9 cellular contexts compared by ENCODE assay signal in the genomic region with DNA sequence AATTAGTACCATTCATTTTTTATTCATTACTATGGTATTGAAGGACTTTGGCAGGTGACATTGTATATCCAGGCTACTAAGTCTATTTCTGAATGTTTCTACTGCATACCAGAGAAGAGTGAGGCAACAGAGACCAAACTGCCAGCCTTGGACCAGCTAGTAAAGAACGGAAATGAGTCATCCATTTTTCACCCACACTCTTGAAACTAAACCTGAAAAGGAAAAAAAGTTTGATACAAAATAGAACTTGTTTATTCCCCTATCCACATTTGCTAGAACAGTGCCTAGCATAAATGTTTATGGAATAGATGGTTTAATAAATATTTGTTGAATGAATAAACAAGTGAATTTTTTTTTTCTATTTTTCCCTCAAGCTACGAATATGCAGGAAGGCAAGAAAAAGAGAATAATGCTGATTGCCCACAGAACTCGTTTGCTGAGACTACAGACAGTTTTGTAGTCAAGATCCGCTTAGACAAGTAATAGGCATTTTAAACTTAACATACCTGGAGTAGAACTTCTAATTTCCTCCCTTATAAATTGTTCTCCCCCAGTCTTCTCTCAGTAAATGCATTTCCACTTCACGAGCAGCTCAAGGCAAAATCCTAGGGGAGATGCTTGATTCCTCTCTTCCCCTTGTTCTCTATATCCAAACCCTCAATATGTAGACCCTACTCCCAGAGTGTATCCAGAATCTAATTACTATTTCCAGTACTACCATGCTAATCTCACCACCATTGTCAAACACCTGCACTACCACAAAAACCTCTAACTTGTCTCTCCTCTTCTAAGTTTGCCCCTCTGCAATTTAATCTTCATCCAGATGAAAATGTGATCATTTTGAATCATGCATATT.
DNase-seq lines count a peak whose midpoint lies in the region; ATAC-seq and TF ChIP-seq lines count a peak whose summit lies in the region.
"Had no signal": no experiment of that assay in that cellular context is flagged by ENCODE, and none has a peak within 500 bp of the region (broad histone marks: within the 10 kb centered on the region; RNA-seq: fewer than 3 reads in every experiment).

No MANE protein-coding gene starts in this region.

- ATAC-seq in HG02798 (IDR thresholded peaks at IDR 0.05; ENCODE audit: poor library complexity, unreplicated experiment): peak; percentile 81
- ATAC-seq in stimulated activated effector memory CD8-positive, alpha-beta T cell treated with anti-CD3 and anti-CD28 coated beads, Interleukin-12 subunit alpha, Interleukin-12 subunit beta, amount 100 ng/mL, for 72 hours: peak; percentile 84

- peak overlapping the region in 1 of 2 donors; percentile 49 for H3K27ac ChIP-seq in right atrium auricular region
- H3K27ac ChIP-seq: 22Rv1 had no signal

- H3K4me3 Mint-ChIP-seq in stimulated activated effector memory CD8-positive, alpha-beta T cell treated with anti-CD3 and anti-CD28 coated beads, Interleukin-12 subunit alpha, Interleukin-12 subunit beta, amount 100 ng/mL, for 72 hours: peak overlapping the region; percentile 47

- no peaks in the 10 kb centered on the region for H3K36me3 ChIP-seq in right atrium auricular region

- H3K9me3 Mint-ChIP-seq in stimulated activated effector memory CD8-positive, alpha-beta T cell treated with anti-CD3 and anti-CD28 coated beads, Interleukin-12 subunit alpha, Interleukin-12 subunit beta, amount 100 ng/mL, for 72 hours: no peaks in the 10 kb centered on the region

- peak overlapping the region; percentile 41 for H3K27ac Mint-ChIP-seq in stimulated activated effector memory CD8-positive, alpha-beta T cell treated with anti-CD3 and anti-CD28 coated beads, Interleukin-12 subunit alpha, Interleukin-12 subunit beta, amount 100 ng/mL, for 72 hours

- no peak overlapping the region for H3K4me3 ChIP-seq in right atrium auricular region

- peak; percentile 36 for DNase-seq in NK-92 treated with Interleukin-12 subunit alpha and Interleukin-12 subunit beta, amount 100 ng/mL, for 24 hours (lab: John Stamatoyannopoulos, UW)
- DNase-seq in NK-92 (lab: John Stamatoyannopoulos, UW; ENCODE audit: unreplicated experiment) (no peak), NOMO-1 (lab: John Stamatoyannopoulos, UW; ENCODE audit: unreplicated experiment in 2 of 2) (peak; percentile 62 to 93), right atrium auricular region (ENCODE audit: low spot score) (peak; percentile 61), NCI-H510A treated with DMSO at 0.1 percent for 48 hours (lab: John Stamatoyannopoulos, UW) (no peak)
- DNase-seq in activated effector memory CD4-positive, alpha-beta T cell treated with anti-CD3 and anti-CD28 coated beads, Interleukin-2, amount 50 U/mL, for 16 hours: peak; percentile 67
- DNase-seq in stimulated activated effector memory CD8-positive, alpha-beta T cell treated with anti-CD3 and anti-CD28 coated beads, Interleukin-12 subunit alpha, Interleukin-12 subunit beta, amount 100 ng/mL, for 72 hours (ENCODE audit: low spot score in 2 of 2): no peak

- no peaks in the 10 kb centered on the region for H3K9me3 ChIP-seq in right atrium auricular region

- peaks cover 0 to 11% of the 10 kb centered on the region in 2 donors for H3K4me1 ChIP-seq in right atrium auricular region

- H3K27me3 ChIP-seq in right atrium auricular region: no peaks in the 10 kb centered on the region

- peaks cover 51% of the 10 kb centered on the region for H3K4me1 Mint-ChIP-seq in stimulated activated effector memory CD8-positive, alpha-beta T cell treated with anti-CD3 and anti-CD28 coated beads, Interleukin-12 subunit alpha, Interleukin-12 subunit beta, amount 100 ng/mL, for 72 hours

- TF ChIP-seq CTCF in right atrium auricular region (IDR thresholded peaks at IDR 0.05): no peak

- no peaks in the 10 kb centered on the region for H3K36me3 Mint-ChIP-seq in stimulated activated effector memory CD8-positive, alpha-beta T cell treated with anti-CD3 and anti-CD28 coated beads, Interleukin-12 subunit alpha, Interleukin-12 subunit beta, amount 100 ng/mL, for 72 hours

Comparison
In these comparisons a context has a peak if more than half of its experiments do, and no peak if none do; other contexts are left out.
1. DNase-seq: peak in NK-92 treated with Interleukin-12 subunit alpha and Interleukin-12 subunit beta, amount 100 ng/mL, for 24 hours (single experiment), NOMO-1 (2 of 2), activated effector memory CD4-positive, alpha-beta T cell treated with anti-CD3 and anti-CD28 coated beads, Interleukin-2, amount 50 U/mL, for 16 hours (single experiment) and right atrium auricular region (single experiment); none in NK-92 (single experiment), stimulated activated effector memory CD8-positive, alpha-beta T cell treated with anti-CD3 and anti-CD28 coated beads, Interleukin-12 subunit alpha, Interleukin-12 subunit beta, amount 100 ng/mL, for 72 hours (0 of 2) and NCI-H510A treated with DMSO at 0.1 percent for 48 hours (single experiment).